25 cellular contexts compared by ENCODE assay signal in genomic region chr16:87878704-87879103, GRCh38. TPM values are rescaled to one million over a fixed set of nuclear protein-coding genes. Genes with fewer than 3 reads are reported as not detected.
"Had no signal": no experiment of that assay in that cellular context is flagged by ENCODE, and none has a peak within 500 bp of the region (broad histone marks: within the 10 kb centered on the region; RNA-seq: fewer than 3 reads in every experiment).

No MANE protein-coding gene starts in this region.

- FAIRE-seq: keratinocyte, small intestine had no signal

- H3K4me1 ChIP-seq: psoas muscle had no signal

- H3K4me3 Mint-ChIP-seq: effector memory CD8-positive, alpha-beta T cell; neural crest cell had no signal

- H3K9me3 Mint-ChIP-seq: effector memory CD8-positive, alpha-beta T cell had no signal

- ATAC-seq: activated CD4-positive, CD25-positive, alpha-beta regulatory T cell treated with anti-CD3 and anti-CD28 coated beads, Interleukin-2, amount 50 U/mL, for 24 hours; activated naive CD4-positive, alpha-beta T cell treated with anti-CD3 and anti-CD28 coated beads, Interleukin-2, amount 50 U/mL, for 72 hours; effector memory CD8-positive, alpha-beta T cell; lower lobe of right lung; right cardiac atrium had no signal

- H3K4me3 ChIP-seq: lower lobe of right lung, psoas muscle, stomach had no signal

- DNase-seq: activated CD8-positive, alpha-beta memory T cell treated with anti-CD3 and anti-CD28 coated beads, Interleukin-2, amount 50 U/mL, for 48 hours; activated gamma-delta T cell; activated T-cell treated with anti-CD3 and anti-CD28 coated beads, Interleukin-2, amount 50 U/mL, for 48 hours; amygdala; effector memory CD8-positive, alpha-beta T cell; hypothalamus; lower lobe of right lung; midbrain; psoas muscle; right cardiac atrium; small intestine; stimulated activated CD4-positive, alpha-beta T cell treated with anti-CD3 and anti-CD28 coated beads, Interleukin-15, amount 100 ng/mL, for 24 hours; stimulated activated CD4-positive, alpha-beta T cell treated with anti-CD3 and anti-CD28 coated beads, Interleukin-2, amount 100 ng/mL, for 48 hours; stomach; trophoblast cell had no signal

- H3K27ac ChIP-seq: lower lobe of right lung, psoas muscle, stomach had no signal

- H3K9me3 ChIP-seq: lower lobe of right lung, psoas muscle, stomach had no signal

- H3K36me3 ChIP-seq: lower lobe of right lung, stomach had no signal

- H3K27ac Mint-ChIP-seq: activated naive CD4-positive, alpha-beta T cell treated with anti-CD3 and anti-CD28 coated beads, Interleukin-2, amount 50 U/mL, for 72 hours had no signal

RNA-seq across cellular contexts. Expression of gene CA5A, which starts 57.6 kb away (rescaled TPM):
- total RNA-seq: activated naive CD4-positive, alpha-beta T cell treated with anti-CD3 and anti-CD28 coated beads, Interleukin-2, amount 50 U/mL, for 72 hours; cardiac septum; dermis microvascular lymphatic vessel endothelial cell; fibroblast of villous mesenchyme; neural crest cell; osteoblast; right cardiac atrium; stomach; T-helper 1 cell treated with Interleukin-12 subunit alpha and Interleukin-12 subunit beta and Interleukin-4 antibody, amounts not matched to agents 30 ng/mL and 1 ng/mL, for 36 hours; temporal lobe had no signal
- polyA plus RNA-seq: keratinocyte, psoas muscle, right cardiac atrium, small intestine, stomach had no signal
